ENCODE assay signal across 20 cellular contexts in the genomic region with DNA sequence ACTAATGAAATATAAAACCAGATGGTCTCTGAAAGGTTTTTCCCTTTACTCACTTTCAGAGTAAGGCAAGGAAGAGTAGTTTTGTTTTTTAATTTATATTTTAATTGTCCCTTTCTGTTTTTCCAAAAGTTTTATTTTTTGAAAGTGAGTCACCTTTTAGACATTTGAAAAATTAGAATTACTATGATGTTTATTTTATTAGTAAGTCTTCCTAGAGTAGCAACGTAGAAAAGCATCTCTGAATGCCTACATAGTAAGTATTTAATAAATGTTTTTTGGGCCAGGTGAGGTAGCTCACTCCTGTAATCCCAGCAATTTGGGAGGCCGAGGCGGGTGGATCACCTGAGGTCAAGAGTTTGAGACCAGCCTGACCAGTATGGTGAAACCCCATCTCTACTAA.
"Had no signal": no experiment of that assay in that cellular context is flagged by ENCODE, and none has a peak within 500 bp of the region (broad histone marks: within the 10 kb centered on the region; RNA-seq: fewer than 3 reads in every experiment).

No MANE protein-coding gene starts in this region.

- H3K9me3 ChIP-seq: body of pancreas, left ventricle myocardium inferior, mucosa of descending colon, thyroid gland had no signal

- H3K9me3 Mint-ChIP-seq: activated B cell treated with CpG ODN at 0.5 μM for 24 hours; activated naive CD4-positive, alpha-beta T cell treated with anti-CD3 and anti-CD28 coated beads, Interleukin-2, amount 50 U/mL, for 24 hours; memory B cell; naive thymus-derived CD4-positive, alpha-beta T cell; stimulated activated memory B cell treated with anti-CD40 and anti-IgM and Interleukin-4, amounts not matched to agents 10 μg/mL and 1 μg/mL and 100 μg/mL, for 72 hours had no signal

- H3K4me3 Mint-ChIP-seq: activated B cell treated with CpG ODN at 0.5 μM for 24 hours; activated CD8-positive, alpha-beta T cell treated with anti-CD3 and anti-CD28 coated beads, Interleukin-2, amount 10 ng/mL, durations not matched to agents 7 days and 5 days; activated naive CD4-positive, alpha-beta T cell treated with anti-CD3 and anti-CD28 coated beads, Interleukin-2, amount 50 U/mL, for 24 hours; memory B cell; naive thymus-derived CD4-positive, alpha-beta T cell; stimulated activated memory B cell treated with anti-CD40 and anti-IgM and Interleukin-4, amounts not matched to agents 10 μg/mL and 1 μg/mL and 100 μg/mL, for 72 hours had no signal

- ATAC-seq: activated CD8-positive, alpha-beta T cell treated with anti-CD3 and anti-CD28 coated beads, Interleukin-2, amount 10 ng/mL, durations not matched to agents 7 days and 5 days; body of pancreas; mucosa of descending colon; naive thymus-derived CD4-positive, alpha-beta T cell; stimulated activated memory B cell treated with anti-CD40 and anti-IgM and Interleukin-4, amounts not matched to agents 10 μg/mL and 1 μg/mL and 100 μg/mL, for 72 hours had no signal

- H3K4me3 ChIP-seq: body of pancreas, left ventricle myocardium inferior, mucosa of descending colon, thyroid gland had no signal

- H3K36me3 ChIP-seq: left ventricle myocardium inferior, thyroid gland had no signal

- H3K27ac ChIP-seq: body of pancreas, left ventricle myocardium inferior, thyroid gland had no signal

- H3K27me3 ChIP-seq: body of pancreas, thyroid gland had no signal

- DNase-seq: activated B cell treated with CpG ODN at 0.5 μM for 24 hours; activated CD4-positive, alpha-beta T cell treated with anti-CD3 and anti-CD28 coated beads for 48 hours; activated CD8-positive, alpha-beta memory T cell treated with anti-CD3 and anti-CD28 coated beads, Interleukin-2, amount 50 U/mL, for 4 hours; activated CD8-positive, alpha-beta T cell treated with anti-CD3 and anti-CD28 coated beads, Interleukin-2, amount 10 ng/mL, durations not matched to agents 7 days and 5 days; activated effector memory CD4-positive, alpha-beta T cell treated with anti-CD3 and anti-CD28 coated beads, Interleukin-2, amount 50 U/mL, for 16 hours; activated T-cell treated with anti-CD3 and anti-CD28 coated beads, Interleukin-2, amount 50 U/mL, for 48 hours; body of pancreas; central memory CD4-positive, alpha-beta T cell; cortex of kidney; effector CD8-positive, alpha-beta T cell; islet precursor cell; left ventricle myocardium inferior; mucosa of descending colon; naive thymus-derived CD4-positive, alpha-beta T cell; stimulated activated CD4-positive, alpha-beta T cell treated with anti-CD3 and anti-CD28 coated beads, Interleukin-2, amount 100 ng/mL, for 48 hours; T-helper 2 cell; thyroid gland had no signal

- H3K27me3 Mint-ChIP-seq: activated B cell treated with CpG ODN at 0.5 μM for 24 hours; activated naive CD4-positive, alpha-beta T cell treated with anti-CD3 and anti-CD28 coated beads, Interleukin-2, amount 50 U/mL, for 24 hours; memory B cell; naive thymus-derived CD4-positive, alpha-beta T cell; stimulated activated memory B cell treated with anti-CD40 and anti-IgM and Interleukin-4, amounts not matched to agents 10 μg/mL and 1 μg/mL and 100 μg/mL, for 72 hours had no signal

- H3K27ac Mint-ChIP-seq: activated B cell treated with CpG ODN at 0.5 μM for 24 hours; activated CD8-positive, alpha-beta T cell treated with anti-CD3 and anti-CD28 coated beads, Interleukin-2, amount 10 ng/mL, durations not matched to agents 7 days and 5 days; activated naive CD4-positive, alpha-beta T cell treated with anti-CD3 and anti-CD28 coated beads, Interleukin-2, amount 50 U/mL, for 24 hours; memory B cell; naive thymus-derived CD4-positive, alpha-beta T cell had no signal
